In the genomic region with DNA sequence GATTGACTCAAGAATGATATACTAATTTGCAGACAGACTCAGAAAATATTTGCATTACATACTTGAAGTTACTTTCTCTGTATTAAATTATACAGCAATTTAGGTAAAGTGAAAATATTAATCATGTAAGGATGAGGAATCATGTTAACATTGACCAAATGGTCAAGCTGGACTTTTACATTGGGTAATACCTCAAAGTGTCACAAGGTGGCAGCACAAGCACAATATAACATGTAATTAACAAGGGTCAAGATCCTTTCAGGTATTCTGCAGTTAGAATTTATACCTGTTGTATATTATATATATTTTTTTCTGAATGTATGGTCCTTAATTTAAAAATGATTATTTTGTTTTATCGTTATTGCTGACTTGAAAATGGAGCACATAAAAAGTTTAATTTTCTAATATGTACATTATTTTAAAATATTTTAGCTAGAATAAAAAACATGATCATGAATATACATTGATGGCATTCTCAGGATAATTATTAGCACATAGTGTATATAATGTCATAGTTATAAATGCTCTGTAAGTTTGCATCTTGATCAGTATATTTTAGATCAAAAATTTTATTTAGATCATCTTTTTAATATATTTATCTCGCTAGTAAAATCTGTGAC, we compare ENCODE assay signal across 8 cellular contexts. TPM values are rescaled to one million over a fixed set of nuclear protein-coding genes. Genes with fewer than 3 reads are reported as not detected.
DNase-seq lines count a peak whose midpoint lies in the region; ATAC-seq, FAIRE-seq and TF ChIP-seq lines count a peak whose summit lies in the region.

No MANE protein-coding gene starts in this region.

- SMC1A ChIA-PET in GM12878 (lab: Charles Lee; ENCODE audit: uncharacterized antibody, unreplicated experiment): interaction anchor here (0.7 to 1.5 kb wide), 6 partner anchors 9 to 214 kb away, joined by 3 to 7 read pairs (median 3); no protein-coding TSS in a partner anchor

- peak; percentile 70 for TF ChIP-seq RAD21 in GM12878 (IDR thresholded peaks at IDR 0.05; ENCODE audit: insufficient read depth, low read depth, low read length)

- TF ChIP-seq EP300 in GM12878 (IDR thresholded peaks at IDR 0.05; ENCODE audit: borderline replicate concordance in 1 of 2, control insufficient read depth in 1 of 2, low read depth in 2 of 2, low read length in 2 of 2): no peak

- in situ Hi-C loops in ACHN (cut with HindIII; ENCODE audit: low pct_ligation_motif_present, low pct_unique_long_range_greater_than_20kb, low sequenced_read_pairs) (no loop called here), GM12878 (cut with MboI) (loop anchor here (10.0 to 25.0 kb wide), 2 partner anchors 550 to 1333 kb away; no protein-coding TSS in a partner anchor)

- no peak overlapping the region for H3K4me2 ChIP-seq in GM12878 (ENCODE audit: control insufficient read depth, insufficient read depth)

- no TSS peak for BruUV-seq in GM12878 (replicated peaks; lab: Mats Ljungman, UMichigan)

- DNase-seq in ACHN: peak; percentile 60
- peak; percentile 38 for DNase-seq in GM03348 (ENCODE audit: low spot score)
- DNase-seq in NCI-H146 treated with DMSO at 0.1 percent for 48 hours (lab: John Stamatoyannopoulos, UW; ENCODE audit: unreplicated experiment): peak; percentile 2
- DNase-seq in GM12878 (ENCODE audit: low read depth, low spot score): no peak
- no peak for DNase-seq in left lung
- no peak for DNase-seq in NCI-H2107 treated with DMSO at 0.1 percent for 48 hours (lab: John Stamatoyannopoulos, UW; ENCODE audit: unreplicated experiment)
- no peak for DNase-seq in NCI-H524 treated with DMSO at 0.1 percent for 48 hours (lab: John Stamatoyannopoulos, UW)

- H4K20me1 ChIP-seq in GM12878 (ENCODE audit: control insufficient read depth, insufficient read depth): no peaks in the 10 kb centered on the region

- FAIRE-seq in GM12878 (lab: Jason Lieb, UNC): peak; percentile 89

- no peaks in the 10 kb centered on the region for H3K4me1 ChIP-seq in HEK293 (ENCODE audit: control insufficient read depth, insufficient read depth, low read length)
- H3K4me1 ChIP-seq in GM12878 (ENCODE audit: control insufficient read depth, insufficient read depth, low read length): no peaks in the 10 kb centered on the region
- no peaks in the 10 kb centered on the region for H3K4me1 ChIP-seq in left lung

- H3K4me3 ChIP-seq in HEK293 (ENCODE audit: low read depth, low read length) (no peak overlapping the region), GM12878 (no peak overlapping the region), left lung (no peak overlapping the region)

- 40% methylated on average over 2 of the region's 2 CpGs for WGBS in GM12878 (ENCODE audit: insufficient coverage, insufficient replicate concordance, low lambda C conversion rate, missing lambda C conversion rate)

- intact Hi-C loops in GM12878 (cut with micrococcal nuclease; ENCODE audit: unreplicated experiment) (no loop called here), left lung (cut with DNase I) (no loop called here)

- no peak overlapping the region for H2AFZ ChIP-seq in GM12878 (ENCODE audit: control insufficient read depth, low read depth, low read length)

- no peaks in the 10 kb centered on the region for H3K36me3 ChIP-seq in HEK293 (ENCODE audit: control insufficient read depth in 2 of 2, insufficient read depth in 1 of 2, low read length in 2 of 2)
- H3K36me3 ChIP-seq in GM12878 (ENCODE audit: control insufficient read depth in 2 of 2, insufficient read depth in 2 of 2, low read length in 1 of 2): no peaks in the 10 kb centered on the region
- no peaks in the 10 kb centered on the region for H3K36me3 ChIP-seq in left lung

- TF ChIP-seq POLR2A in GM12878 (IDR thresholded peaks at IDR 0.05; ENCODE audit: low read depth, low read length): no peak

- CTCF ChIA-PET in HEK293 (lab: Yijun Ruan, JAX) (interaction anchor here (0.5 to 1.9 kb wide), 18 partner anchors 9 to 1811 kb away, joined by 3 to 9 read pairs (median 3); partner anchors contain the start of gene HAPLN1), GM12878 (lab: Yijun Ruan, JAX) (interaction anchor here (0.6 to 2.9 kb wide), 14 partner anchors 9 to 1360 kb away, joined by 3 to 15 read pairs (median 3); partner anchors contain the start of gene HAPLN1)

- RAD21 ChIA-PET in GM12878 (lab: Charles Lee; ENCODE audit: unreplicated experiment): interaction anchor here (0.8 kb wide), 1 partner anchor 543 kb away, joined by 3 read pairs; no protein-coding TSS in a partner anchor

- no peaks in the 10 kb centered on the region for H3K79me2 ChIP-seq in GM12878 (ENCODE audit: control insufficient read depth, insufficient read depth, low read length)

- no peak overlapping the region for H3K27ac ChIP-seq in HEK293 (ENCODE audit: extremely low read depth, low read depth, low read length)
- H3K27ac ChIP-seq in GM12878 (ENCODE audit: control insufficient read depth, insufficient read depth): no peak overlapping the region
- no peak overlapping the region for H3K27ac ChIP-seq in left lung

- TF ChIP-seq CTCF in HEK293 (tag by site-specific recombination; IDR thresholded peaks at IDR 0.05) (no peak), GM12878 (IDR thresholded peaks at IDR 0.05 in 2 of 3, conservative IDR thresholded peaks at IDR 0.05 in 1 of 3; ENCODE audit: control insufficient read depth in 2 of 3, extremely low read depth in 1 of 3, insufficient read depth in 1 of 3, low read depth in 3 of 3, low read length in 3 of 3) (peak; percentile 54 to 70 (median 65); a peak in 5 of 6 replicates), left lung (IDR thresholded peaks at IDR 0.05) (peak; percentile 71 to 75)

- H3K27me3 ChIP-seq in GM12878 (replicated peaks in 1 of 2; ENCODE audit: control insufficient read depth in 2 of 2, insufficient read depth in 2 of 2, low read length in 1 of 2): peaks cover 2 to 3% of the 10 kb centered on the region in 2 experiments; a peak in 3 of 4 replicates
- peaks cover 2 to 9% of the 10 kb centered on the region in 2 donors for H3K27me3 ChIP-seq in left lung

- H3K9me3 ChIP-seq in HEK293 (ENCODE audit: control insufficient read depth, insufficient read depth, low read depth, low read length): no peaks in the 10 kb centered on the region
- H3K9me3 ChIP-seq in GM12878 (replicated peaks; ENCODE audit: control insufficient read depth, insufficient read depth, low read length): no peaks in the 10 kb centered on the region
- no peaks in the 10 kb centered on the region for H3K9me3 ChIP-seq in left lung

- ATAC-seq in GM12878: peak; percentile 74
- peak; percentile 71 for ATAC-seq in left lung

- no peak overlapping the region for H3K9ac ChIP-seq in GM12878 (ENCODE audit: control insufficient read depth, insufficient read depth, low read length)

- POLR2A ChIA-PET in HEK293 (lab: Yijun Ruan, JAX) (no interaction called here), GM12878 (lab: Charles Lee) (no interaction called here)

TF ChIP-seq in HEK293, 187 proteins besides CTCF, POLR2A, EP300 and RAD21:
- TF ChIP-seq GFI1B (tag by site-specific recombination; IDR thresholded peaks at IDR 0.05) (no peak), ZNF221 (tag by site-specific recombination; IDR thresholded peaks at IDR 0.05; ENCODE audit: borderline replicate concordance) (no peak), SP7 (tag by site-specific recombination; IDR thresholded peaks at IDR 0.05) (peak; percentile 34; the same call in 1 of the 2 replicates), ZNF654 (tag by site-specific recombination; IDR thresholded peaks at IDR 0.05; ENCODE audit: low read depth) (peak; percentile 70)

TF ChIP-seq in GM12878, 131 proteins besides CTCF, POLR2A, EP300 and RAD21:
- TF ChIP-seq POLR2AphosphoS5 (IDR thresholded peaks at IDR 0.05; ENCODE audit: low read length) (no peak), SMC3 (IDR thresholded peaks at IDR 0.05; ENCODE audit: borderline replicate concordance, low read length) (peak; percentile 46; the same call in 1 of the 2 replicates), POU2F2 (IDR thresholded peaks at IDR 0.05; ENCODE audit: borderline replicate concordance, low read depth, low read length) (no peak)

RNA-seq across cellular contexts. Expression of gene HAPLN1, which starts 8.6 kb away (rescaled TPM):
- not detected in 2 replicates for total RNA-seq in GM12878 (2013; cell fraction: nucleolus; rRNA removed)
- total RNA-seq in GM12878 (2014; rRNA removed) (0.17 and 0.44 TPM in 2 replicates), GM12878 (2014; rRNA removed; fragmentation: Illumina TruSeq; extraction: Trizol) (0.18 and 0.32 TPM in 2 replicates), GM12878 (2021) (0.10 and 0.27 TPM in 2 replicates), left lung (under 1 TPM; 0.05 to 0.73 TPM)
- polyA plus RNA-seq in GM12878 (2011; ENCODE audit: low read depth): not detected
- polyA plus RNA-seq in GM12878 (2011; rRNA removed) (not detected in 2 replicates), GM12878 (2014; fragmentation: Illumina TruSeq; extraction: Trizol) (0.19 TPM in 1 of 2 replicates, not detected in the other), GM12878 (2014; fragmentation: Nextera tagmentation; extraction: Ambion mirVana) (under 1 TPM; 0.16 to 0.20 TPM), GM12878 (2014; rRNA removed) (0.05 and 0.06 TPM in 2 replicates), GM12878 (2016; fragmentation: Nextera tagmentation; extraction: Ambion mirVana) (under 1 TPM in 1 of 2 experiments, not detected in 1; 0.21 TPM)
- not detected in 2 replicates for polyA plus RNA-seq in GM12878 (2011; cell fraction: cytosol; rRNA removed)
- not detected in 2 replicates for polyA plus RNA-seq in GM12878 (2011; cell fraction: nucleus; rRNA removed)
- polyA plus RNA-seq in GM12878 (2012): not detected in 2 replicates
- polyA minus RNA-seq in GM12878 (2011; rRNA and poly(A)+ RNA removed): not detected in 2 replicates
- polyA minus RNA-seq in GM12878 (2011; cell fraction: cytosol; rRNA and poly(A)+ RNA removed): not detected in 2 replicates
- not detected in 2 replicates for polyA minus RNA-seq in GM12878 (2011; cell fraction: nucleus; rRNA and poly(A)+ RNA removed)

Comparison
In these comparisons a context has a peak if more than half of its experiments do, and no peak if none do; other contexts are left out.
1. DNase-seq: peak in ACHN (single experiment), GM03348 (single experiment) and NCI-H146 treated with DMSO at 0.1 percent for 48 hours (single experiment); none in GM12878 (single experiment), left lung (0 of 2), NCI-H2107 treated with DMSO at 0.1 percent for 48 hours (single experiment) and NCI-H524 treated with DMSO at 0.1 percent for 48 hours (single experiment).